Comparison of ENCODE assay signal across 1 cellular context in genomic region chr1:19209990-19210771, GRCh38.
TF ChIP-seq lines count a peak whose summit lies in the region.

UBR4 (minus strand) TSS chr1:19210266; CDS start chr1:19210248, 18 bp downstream.

TF ChIP-seq in HepG2, 621 proteins besides CTCF, POLR2A, EP300 and RAD21 (continued from another document and continues in another):
- TF ChIP-seq ZNF512 (CRISPR knock-in tag; IDR thresholded peaks at IDR 0.05) (no peak), ZNF639 (CRISPR knock-in tag; conservative IDR thresholded peaks at IDR 0.05) (peak; percentile 98), KMT2B (CRISPR knock-in tag; IDR thresholded peaks at IDR 0.05) (peak; percentile 98), ZBTB37 (CRISPR knock-in tag; IDR thresholded peaks at IDR 0.05) (no peak), ZNF264 (CRISPR knock-in tag; IDR thresholded peaks at IDR 0.05) (peak; percentile 86; the same call in 1 of the 2 replicates), TSC22D2 (CRISPR knock-in tag; IDR thresholded peaks at IDR 0.05; ENCODE audit: borderline replicate concordance) (peak; percentile 34; the same call in 1 of the 2 replicates), ZNF598 (CRISPR knock-in tag; IDR thresholded peaks at IDR 0.05; ENCODE audit: borderline replicate concordance) (peak; percentile 20; the same call in 1 of the 2 replicates), PHF5A (CRISPR knock-in tag; IDR thresholded peaks at IDR 0.05; ENCODE audit: low read depth, unreplicated experiment) (peak; percentile 44), ADNP (CRISPR knock-in tag; IDR thresholded peaks at IDR 0.05) (no peak), ZNF275 (CRISPR knock-in tag; IDR thresholded peaks at IDR 0.05; ENCODE audit: borderline replicate concordance) (peak; percentile 85; the same call in 1 of the 2 replicates), MLXIP (CRISPR knock-in tag; IDR thresholded peaks at IDR 0.05; ENCODE audit: borderline replicate concordance) (0 out of 2 replicates have a peak, but pooled peaks have one; percentile 38), NCOA5 (CRISPR knock-in tag; IDR thresholded peaks at IDR 0.05) (no peak), BRCA1 (CRISPR knock-in tag; IDR thresholded peaks at IDR 0.05) (peak; percentile 72; the same call in 1 of the 2 replicates), ZNF562 (CRISPR knock-in tag; IDR thresholded peaks at IDR 0.05; ENCODE audit: borderline replicate concordance) (no peak), FOSL2 (CRISPR knock-in tag; IDR thresholded peaks at IDR 0.05) (peak; percentile 74), AGO2 (optimal IDR thresholded peaks at IDR 0.05; ENCODE audit: low read depth, low read length) (peak; percentile 84), LRRFIP1 (CRISPR knock-in tag; conservative IDR thresholded peaks at IDR 0.05) (no peak), SP140L (CRISPR knock-in tag; IDR thresholded peaks at IDR 0.05; ENCODE audit: borderline replicate concordance) (peak; percentile 46; the same call in 1 of the 2 replicates), CC2D1A (CRISPR knock-in tag; IDR thresholded peaks at IDR 0.05) (no peak), FOXO4 (CRISPR knock-in tag; conservative IDR thresholded peaks at IDR 0.05) (no peak), HCFC1 (IDR thresholded peaks at IDR 0.05; ENCODE audit: low read depth, low read length) (peak; percentile 77), ZNF512B (CRISPR knock-in tag; IDR thresholded peaks at IDR 0.05; ENCODE audit: borderline replicate concordance) (no peak), GATA4 (IDR thresholded peaks at IDR 0.05; ENCODE audit: borderline replicate concordance, low read depth) (peak; percentile 59; the same call in 1 of the 2 replicates), ZNF34 (CRISPR knock-in tag; IDR thresholded peaks at IDR 0.05; ENCODE audit: borderline replicate concordance) (no peak), MEF2D (CRISPR knock-in tag; IDR thresholded peaks at IDR 0.05) (peak; percentile 82; the same call in 1 of the 2 replicates), GABPA (IDR thresholded peaks at IDR 0.05; ENCODE audit: low read depth, low read length) (peak; percentile 80), GABPA (CRISPR knock-in tag; IDR thresholded peaks at IDR 0.05; ENCODE audit: low read depth) (peak; percentile 95), ZNF142 (CRISPR knock-in tag; IDR thresholded peaks at IDR 0.05) (no peak)
